Comparison of ENCODE assay signal across 11 cellular contexts in genomic region chr15:59632714-59633113, GRCh38. TPM values are rescaled to one million over a fixed set of nuclear protein-coding genes. Genes with fewer than 3 reads are reported as not detected.
DNase-seq lines count a peak whose midpoint lies in the region; ATAC-seq and TF ChIP-seq lines count a peak whose summit lies in the region.
"Had no signal": no experiment of that assay in that cellular context is flagged by ENCODE, and none has a peak within 500 bp of the region (broad histone marks: within the 10 kb centered on the region; RNA-seq: fewer than 3 reads in every experiment).

No MANE protein-coding gene starts in this region.

- in situ Hi-C loops in astrocyte of the spinal cord (cut with HindIII; ENCODE audit: low sequenced_read_pairs), result no loop called here

- H3K4me3 ChIP-seq in LNCaP clone FGC (ENCODE audit: low read depth, low read length), result no peak overlapping the region
- no peak overlapping the region for H3K4me3 ChIP-seq in astrocyte of the spinal cord (ENCODE audit: low read depth, low read length)
- H3K4me3 ChIP-seq in mesendoderm (ENCODE audit: low read length), result no peak overlapping the region

- H3K56ac ChIP-seq in mesendoderm (ENCODE audit: low read length), result no peak overlapping the region

- DNase-seq in Daoy (ENCODE audit: low read depth), result peak; percentile 6
- no peak for DNase-seq in LNCaP clone FGC (ENCODE audit: low read depth)
- DNase-seq in astrocyte of the spinal cord (ENCODE audit: low read depth, low spot score), result no peak
- peak; percentile 80 for DNase-seq in mesendoderm
- DNase-seq in T1000 (lab: John Stamatoyannopoulos, UW), result no peak
- no peak for DNase-seq in NCI-H128 (lab: John Stamatoyannopoulos, UW; ENCODE audit: unreplicated experiment)
- DNase-seq: activated B cell treated with CpG ODN at 0.5 μM for 24 hours; activated naive CD4-positive, alpha-beta T cell treated with anti-CD3 and anti-CD28 coated beads, Interleukin-2, amount 10 ng/mL, durations not matched to agents 7 days and 5 days; NCI-H2029 treated with DMSO at 0.1 percent for 48 hours had no signal

- no peak overlapping the region for H4K8ac ChIP-seq in mesendoderm (ENCODE audit: low read depth, low read length)

- no peaks in the 10 kb centered on the region for H3K79me1 ChIP-seq in mesendoderm (ENCODE audit: low read length)

- no peak overlapping the region for H3K4ac ChIP-seq in mesendoderm (ENCODE audit: low read depth, low read length)

- H3K18ac ChIP-seq in mesendoderm (ENCODE audit: low read length), result no peak overlapping the region

- H3K27ac ChIP-seq in mesendoderm (ENCODE audit: low read depth, low read length), result no peak overlapping the region

- H4K5ac ChIP-seq in mesendoderm (ENCODE audit: low read length), result no peak overlapping the region

- no peak overlapping the region for H3K23ac ChIP-seq in mesendoderm (ENCODE audit: low read length)

- no peaks in the 10 kb centered on the region for H3K36me3 ChIP-seq in mesendoderm (ENCODE audit: control insufficient read depth, insufficient read depth, low read length)

- H3K27me3 ChIP-seq in mesendoderm (ENCODE audit: insufficient read depth, low read length, poor library complexity), result no peaks in the 10 kb centered on the region

- no peak overlapping the region for H2BK15ac ChIP-seq in mesendoderm (replicated peaks; ENCODE audit: low read depth)

- H3K4me1 ChIP-seq in mesendoderm (ENCODE audit: control insufficient read depth, low read depth, low read length), result no peaks in the 10 kb centered on the region

- no peaks in the 10 kb centered on the region for H3K79me2 ChIP-seq in mesendoderm (ENCODE audit: control insufficient read depth, insufficient read depth, low read length)

- H2BK120ac ChIP-seq in mesendoderm (ENCODE audit: low read depth, low read length), result no peak overlapping the region

- ATAC-seq in HG03439 (IDR thresholded peaks at IDR 0.05; ENCODE audit: unreplicated experiment) (no peak), GM19397 (IDR thresholded peaks at IDR 0.05; ENCODE audit: unreplicated experiment) (no peak)

- H3K4me2 ChIP-seq in mesendoderm (ENCODE audit: low read length), result no peak overlapping the region

- H2AK5ac ChIP-seq in mesendoderm (ENCODE audit: low read length), result no peak overlapping the region

- TF ChIP-seq CTCF in LNCaP clone FGC (IDR thresholded peaks at IDR 0.05; ENCODE audit: control insufficient read depth, extremely low read depth, insufficient read depth), result peak; percentile 36
- peak; percentile 48 for TF ChIP-seq CTCF in astrocyte of the spinal cord (IDR thresholded peaks at IDR 0.05; ENCODE audit: low read depth, low read length)

- no CpG with 5 or more reads among the region's 4 CpGs for WGBS in mesendoderm (ENCODE audit: extremely low coverage, insufficient coverage, low lambda C conversion rate)

- H3K9ac ChIP-seq in mesendoderm (ENCODE audit: low read length), result no peak overlapping the region

- no peak overlapping the region for H2BK5ac ChIP-seq in mesendoderm (ENCODE audit: low read length)

RNA-seq across cellular contexts. Expression of gene GCNT3, which starts 21.1 kb away (rescaled TPM):
- not detected in 2 replicates for total RNA-seq in Daoy (2014; rRNA removed; shearing (Covaris generic))
- not detected for polyA plus RNA-seq in mesendoderm (2013, experiment 1 of 2)
- 0.03 TPM for polyA plus RNA-seq in mesendoderm (2013, experiment 2 of 2)
- total RNA-seq: activated B cell treated with CpG ODN at 0.5 μM for 24 hours had no signal

RNA-seq across cellular contexts. Expression of gene GTF2A2, which starts 24.6 kb away (rescaled TPM):
- 76.7 and 132 TPM in 2 replicates for total RNA-seq in Daoy (2014; rRNA removed; shearing (Covaris generic))
- 269 TPM for polyA plus RNA-seq in mesendoderm (2013, experiment 1 of 2)
- polyA plus RNA-seq in mesendoderm (2013, experiment 2 of 2), result 266 TPM

RNA-seq across cellular contexts. Expression of gene BNIP2, which starts 56.4 kb away (rescaled TPM):
- total RNA-seq in Daoy (2014; rRNA removed; shearing (Covaris generic)), result 159 and 187 TPM in 2 replicates
- polyA plus RNA-seq in mesendoderm (2013, experiment 1 of 2), result 27.4 TPM
- polyA plus RNA-seq in mesendoderm (2013, experiment 2 of 2), result 28.2 TPM

Comparison
In these comparisons a context has a peak if more than half of its experiments do, and no peak if none do; other contexts are left out.
1. DNase-seq: peak in Daoy (single experiment) and mesendoderm (single experiment); none in LNCaP clone FGC (single experiment), astrocyte of the spinal cord (single experiment), T1000 (single experiment) and NCI-H128 (single experiment).